Comparison of ENCODE assay signal across 8 cellular contexts in the genomic region with DNA sequence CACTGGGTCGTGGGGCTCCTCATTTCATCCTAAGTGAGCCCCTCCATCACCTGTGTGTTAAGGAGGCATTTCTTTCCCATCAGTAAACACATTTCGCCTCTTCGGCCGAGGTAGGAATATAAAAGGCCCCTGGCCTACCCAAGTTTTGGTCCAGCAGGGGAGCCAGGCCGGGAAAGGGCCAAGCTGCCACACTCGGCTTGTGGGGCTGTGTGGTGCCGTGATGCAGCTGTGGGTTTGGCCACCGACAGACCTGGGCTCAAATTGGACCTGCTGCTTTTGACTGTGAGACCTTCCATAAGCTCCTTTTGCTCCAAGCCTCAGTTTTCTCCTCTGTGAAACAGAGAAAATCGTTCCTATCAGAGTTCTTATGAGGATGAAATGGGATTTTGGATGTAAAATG. TPM values are rescaled to one million over a fixed set of nuclear protein-coding genes. Genes with fewer than 3 reads are reported as not detected.
DNase-seq lines count a peak whose midpoint lies in the region; ATAC-seq and FAIRE-seq lines count a peak whose summit lies in the region.

No MANE protein-coding gene starts in this region.

- peaks cover 9% of the 10 kb centered on the region for H3K9me3 ChIP-seq in HAP-1
- no peaks in the 10 kb centered on the region for H3K9me3 ChIP-seq in iPS DF 6.9 (ENCODE audit: control insufficient read depth, insufficient read depth, low read length)

- H3K9me3 Mint-ChIP-seq in activated CD4-positive, alpha-beta memory T cell treated with anti-CD3 and anti-CD28 coated beads for 36 hours, result no peaks in the 10 kb centered on the region

- H3K4me3 ChIP-seq in HAP-1, result peak overlapping the region; percentile 99
- H3K4me3 ChIP-seq in iPS DF 6.9 (ENCODE audit: low read length), result peak overlapping the region; percentile 73; the same call in 1 of the 2 replicates
- peak overlapping the region; percentile 76 to 100 (median 95) for H3K4me3 ChIP-seq in skin epidermis

- ATAC-seq in GM21529 (IDR thresholded peaks at IDR 0.05; ENCODE audit: unreplicated experiment) (no peak), HG03095 (IDR thresholded peaks at IDR 0.05; ENCODE audit: unreplicated experiment) (no peak)

- peaks cover 40% of the 10 kb centered on the region for H3K4me1 ChIP-seq in HAP-1
- H3K4me1 ChIP-seq in iPS DF 6.9 (ENCODE audit: control insufficient read depth, insufficient read depth, low read length), result peaks cover 2% of the 10 kb centered on the region

- POLR2A ChIA-PET in activated CD4-positive, alpha-beta memory T cell treated with anti-CD3 and anti-CD28 coated beads for 36 hours (lab: Charles Lee), result no interaction called here

- in situ Hi-C loops in HAP-1 (cut with MboI; ENCODE audit: low sequenced_read_pairs), result no loop called here

- H3K27me3 ChIP-seq in HAP-1 (ENCODE audit: low read depth), result no peaks in the 10 kb centered on the region
- no peaks in the 10 kb centered on the region for H3K27me3 ChIP-seq in iPS DF 6.9 (ENCODE audit: control insufficient read depth, insufficient read depth, low read length)

- H3K27ac Mint-ChIP-seq in activated CD4-positive, alpha-beta memory T cell treated with anti-CD3 and anti-CD28 coated beads for 36 hours, result peak overlapping the region; percentile 76

- H3K36me3 Mint-ChIP-seq in activated CD4-positive, alpha-beta memory T cell treated with anti-CD3 and anti-CD28 coated beads for 36 hours, result peaks cover 20% of the 10 kb centered on the region

- FAIRE-seq in HTR-8/SVneo (lab: Jason Lieb, UNC), result no peak

- intact Hi-C loops in activated CD4-positive, alpha-beta memory T cell treated with anti-CD3 and anti-CD28 coated beads for 36 hours (cut with micrococcal nuclease), result loop anchor here (2.0 kb wide), 2 partner anchors 21 to 25 kb away; a partner anchor contains a TSS

- H3K36me3 ChIP-seq in HAP-1 (replicated peaks) (peaks cover 57% of the 10 kb centered on the region), iPS DF 6.9 (ENCODE audit: control insufficient read depth, insufficient read depth, low read length) (peaks cover 20% of the 10 kb centered on the region)

- H3K27me3 Mint-ChIP-seq in activated CD4-positive, alpha-beta memory T cell treated with anti-CD3 and anti-CD28 coated beads for 36 hours, result peaks cover 6% of the 10 kb centered on the region

- H3K4me3 Mint-ChIP-seq in activated CD4-positive, alpha-beta memory T cell treated with anti-CD3 and anti-CD28 coated beads for 36 hours, result peak overlapping the region; percentile 85

- H3K27ac ChIP-seq in iPS DF 6.9 (ENCODE audit: low read length), result no peak overlapping the region
- peak overlapping the region in 18 of 21 experiments; percentile 74 to 96 (median 91) for H3K27ac ChIP-seq in skin epidermis

- DNase-seq in HAP-1 (ENCODE audit: low spot score in 2 of 2) (no peak), iPS DF 6.9 (ENCODE audit: low read depth, low spot score) (no peak), HT-29 (ENCODE audit: low spot score) (no peak), HTR-8/SVneo (ENCODE audit: insufficient read length, low spot score) (no peak)
- DNase-seq in activated CD4-positive, alpha-beta memory T cell treated with anti-CD3 and anti-CD28 coated beads for 36 hours, result no peak

- peaks cover 14% of the 10 kb centered on the region for H3K4me1 Mint-ChIP-seq in activated CD4-positive, alpha-beta memory T cell treated with anti-CD3 and anti-CD28 coated beads for 36 hours (ENCODE audit: low read depth)

- WGBS in iPS DF 6.9 (ENCODE audit: insufficient coverage, insufficient read length), result no CpG with 5 or more reads among the region's 9 CpGs

- CTCF ChIA-PET in activated CD4-positive, alpha-beta memory T cell treated with anti-CD3 and anti-CD28 coated beads for 36 hours (lab: Charles Lee), result interaction anchor here (1.4 to 3.1 kb wide), 2 partner anchors 22 to 35 kb away, joined by 4 to 18 read pairs; a partner anchor contains a TSS

RNA-seq across cellular contexts. Expression of a gene that starts 0.8 kb away (rescaled TPM):
- total RNA-seq in activated CD4-positive, alpha-beta memory T cell treated with anti-CD3 and anti-CD28 coated beads for 36 hours, result 100 to 1,000 TPM; 279 to 287 TPM
- 384 and 431 TPM in 2 replicates for total RNA-seq in HT-29 (2014; rRNA removed; shearing (Covaris generic))

RNA-seq across cellular contexts. Expression of a gene that starts 22.2 kb away (rescaled TPM):
- 10 to 100 TPM; 23.3 to 24.3 TPM for total RNA-seq in activated CD4-positive, alpha-beta memory T cell treated with anti-CD3 and anti-CD28 coated beads for 36 hours
- total RNA-seq in HT-29 (2014; rRNA removed; shearing (Covaris generic)), result 60.0 and 72.9 TPM in 2 replicates

RNA-seq across cellular contexts. Expression of a gene that starts 23.9 kb away (rescaled TPM):
- 100 to 1,000 TPM; 361 to 362 TPM for total RNA-seq in activated CD4-positive, alpha-beta memory T cell treated with anti-CD3 and anti-CD28 coated beads for 36 hours
- 2,847 and 3,158 TPM in 2 replicates for total RNA-seq in HT-29 (2014; rRNA removed; shearing (Covaris generic))

RNA-seq across cellular contexts. Expression of a gene that starts 32.1 kb away (rescaled TPM):
- not detected for total RNA-seq in activated CD4-positive, alpha-beta memory T cell treated with anti-CD3 and anti-CD28 coated beads for 36 hours
- 2.2 and 5.4 TPM in 2 replicates for total RNA-seq in HT-29 (2014; rRNA removed; shearing (Covaris generic))

RNA-seq across cellular contexts. Expression of a gene that starts 43.0 kb away (rescaled TPM):
- under 1 TPM; 0.29 to 0.33 TPM for total RNA-seq in activated CD4-positive, alpha-beta memory T cell treated with anti-CD3 and anti-CD28 coated beads for 36 hours
- total RNA-seq in HT-29 (2014; rRNA removed; shearing (Covaris generic)), result 2.0 and 7.3 TPM in 2 replicates
